In genomic region chr1:20366766-20367602, GRCh38 we compare ENCODE assay signal across 8 cellular contexts.
DNase-seq lines count a peak whose midpoint lies in the region; ATAC-seq, FAIRE-seq and TF ChIP-seq lines count a peak whose summit lies in the region.

No MANE protein-coding gene starts in this region.

- no peaks in the 10 kb centered on the region for H3K36me3 ChIP-seq in left ventricle myocardium inferior
- H3K36me3 ChIP-seq in ovary: no peaks in the 10 kb centered on the region

- H3K4me1 ChIP-seq in left ventricle myocardium inferior (peaks cover 16% of the 10 kb centered on the region), ovary (ENCODE audit: insufficient read depth) (peaks cover 3% of the 10 kb centered on the region)

- H3K27me3 ChIP-seq in left ventricle myocardium inferior (ENCODE audit: low read depth) (peaks cover 90% of the 10 kb centered on the region), ovary (no peaks in the 10 kb centered on the region)

- no peak for ATAC-seq in GM21447 (IDR thresholded peaks at IDR 0.05; ENCODE audit: unreplicated experiment)

- no peak for FAIRE-seq in GM19239 (lab: Jason Lieb, UNC)

- H3K27ac ChIP-seq in 22Rv1 (no peak overlapping the region), VCaP (peak overlapping the region; percentile 91), left ventricle myocardium inferior (replicated peaks) (no peak overlapping the region), ovary (no peak overlapping the region)

- TF ChIP-seq CTCF in 22Rv1 (IDR thresholded peaks at IDR 0.05) (peak; percentile 76), VCaP (conservative IDR thresholded peaks at IDR 0.05) (peak; percentile 69), left ventricle myocardium inferior (IDR thresholded peaks at IDR 0.05; ENCODE audit: borderline replicate concordance) (peak; percentile 63), retinal pigment epithelial cell (conservative IDR thresholded peaks at IDR 0.05; ENCODE audit: low read depth, low read length) (peak; percentile 78), ovary (IDR thresholded peaks at IDR 0.05) (no peak)

- WGBS in ovary, 3 donors: 2 to 3% (median 2%) methylated on average over 42 of the region's 42 CpGs

- H3K4me3 ChIP-seq in left ventricle myocardium inferior (peak overlapping the region; percentile 63), retinal pigment epithelial cell (ENCODE audit: low read length) (peak overlapping the region; percentile 10), ovary (no peak overlapping the region)

- DNase-seq in GM19239 (ENCODE audit: insufficient read length, low spot score) (peak; percentile 41), left ventricle myocardium inferior (peak; percentile 27), retinal pigment epithelial cell (ENCODE audit: low read depth) (no peak), SKM-1 treated with dmso at 0.1 percent for 144 hours (lab: John Stamatoyannopoulos, UW; ENCODE audit: unreplicated experiment) (no peak), ovary (no peak)

- intact Hi-C loops in left ventricle myocardium inferior (cut with micrococcal nuclease) (no loop called here), ovary (cut with DNase I) (loop anchor here in 1 of 4 donors (10.0 kb wide), 1 partner anchor 442 kb away; the partner anchor contains the start of gene PLA2G2E)

- TF ChIP-seq POLR2A in ovary (IDR thresholded peaks at IDR 0.05): no peak

- H3K9me3 ChIP-seq in left ventricle myocardium inferior (replicated peaks) (no peaks in the 10 kb centered on the region), ovary (no peaks in the 10 kb centered on the region)

- TF ChIP-seq EP300 in ovary (IDR thresholded peaks at IDR 0.05): no peak

Comparison
In these comparisons a context has a peak if more than half of its experiments do, and no peak if none do; other contexts are left out.
1. CTCF ChIP-seq: peak in 22Rv1 (single experiment), VCaP (single experiment), left ventricle myocardium inferior (single experiment) and retinal pigment epithelial cell (single experiment); none in ovary (0 of 3).
2. DNase-seq: peak in GM19239 (single experiment) and left ventricle myocardium inferior (single experiment); none in retinal pigment epithelial cell (single experiment), SKM-1 treated with dmso at 0.1 percent for 144 hours (single experiment) and ovary (0 of 5).